Comparison of ENCODE assay signal across 8 cellular contexts in the genomic region with DNA sequence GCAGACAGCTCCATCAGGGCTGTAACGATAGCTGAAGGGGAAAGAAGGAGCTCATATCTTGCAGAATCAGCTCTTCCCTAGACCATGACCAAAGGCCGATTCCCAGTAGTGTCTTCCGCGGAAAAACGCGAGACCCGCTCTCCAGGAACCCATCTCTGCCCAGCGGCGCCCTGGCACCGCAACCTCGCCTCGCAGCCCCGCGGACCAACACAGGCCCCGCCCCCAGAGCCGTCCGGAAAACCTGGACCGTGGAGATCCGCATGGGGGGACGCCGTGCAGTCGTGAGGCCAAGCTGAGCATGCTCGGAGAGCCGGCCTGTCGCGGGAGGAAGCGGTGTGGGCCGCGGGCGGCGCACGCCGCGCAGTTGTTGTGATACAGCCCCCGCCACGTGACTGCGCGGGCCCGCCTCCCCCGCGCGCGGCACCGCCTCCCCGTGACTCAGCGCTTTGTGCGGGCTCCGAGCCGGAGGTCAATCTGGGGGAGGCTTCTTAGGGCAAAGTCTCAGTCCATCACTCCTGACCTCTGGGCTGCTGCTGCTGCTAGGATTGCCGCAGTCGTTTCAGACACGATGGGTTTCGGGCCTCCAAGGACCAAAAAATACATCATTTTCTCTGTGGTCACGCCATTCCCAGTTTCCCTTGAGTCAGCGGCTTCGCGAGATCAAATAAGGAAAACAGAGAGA. TPM values are rescaled to one million over a fixed set of nuclear protein-coding genes. Genes with fewer than 3 reads are reported as not detected.
DNase-seq lines count a peak whose midpoint lies in the region; ATAC-seq and TF ChIP-seq lines count a peak whose summit lies in the region.

No MANE protein-coding gene starts in this region.

- peak overlapping the region; percentile 96 for H2AFZ ChIP-seq in SU-DHL-6 (ENCODE audit: low read depth, low read length, severe bottlenecking)

- H3K9me3 Mint-ChIP-seq in type B pancreatic cell: no peaks in the 10 kb centered on the region

- H3K27ac ChIP-seq in SU-DHL-6 (ENCODE audit: low read depth, low read length): peak overlapping the region; percentile 40
- H3K27ac ChIP-seq in heart left ventricle: peak overlapping the region; percentile 73 to 92 (median 88)

- TF ChIP-seq CTCF in GM12872 (IDR thresholded peaks at IDR 0.05; ENCODE audit: insufficient read depth, low read depth, low read length): 0 out of 3 replicates have a peak, but pooled peaks have one; percentile 6
- TF ChIP-seq CTCF in SU-DHL-6 (IDR thresholded peaks at IDR 0.05; ENCODE audit: insufficient read depth, low read length, poor library complexity, severe bottlenecking): no peak
- TF ChIP-seq CTCF in heart left ventricle (IDR thresholded peaks at IDR 0.05): peak in 1 of 12 donors; percentile 27
- no peak for TF ChIP-seq CTCF in type B pancreatic cell (conservative IDR thresholded peaks at IDR 0.05)

- H3K4me1 ChIP-seq in adipocyte (ENCODE audit: control insufficient read depth, insufficient read depth, low read length): peaks cover 28% of the 10 kb centered on the region
- H3K4me1 ChIP-seq in heart left ventricle: peaks cover 0 to 34% (median 20%) of the 10 kb centered on the region in 12 donors

- ATAC-seq in HG02759 (IDR thresholded peaks at IDR 0.05; ENCODE audit: unreplicated experiment) (peak; percentile 72), heart left ventricle (peak; percentile 94 to 97 (median 96))

- TF ChIP-seq POLR2A in heart left ventricle (IDR thresholded peaks at IDR 0.05): peak in 1 of 2 donors; percentile 72

- H3K4me3 ChIP-seq in SU-DHL-6 (ENCODE audit: insufficient read depth, low read length, poor library complexity, severe bottlenecking) (peak overlapping the region; percentile 59), adipocyte (ENCODE audit: low read length) (peak overlapping the region; percentile 83), heart left ventricle (peak overlapping the region; percentile 34 to 72 (median 60))

- H3K9me3 ChIP-seq in SU-DHL-6 (ENCODE audit: insufficient read depth, low read length): no peaks in the 10 kb centered on the region
- no peaks in the 10 kb centered on the region for H3K9me3 ChIP-seq in adipocyte (ENCODE audit: control insufficient read depth, low read length)
- H3K9me3 ChIP-seq in heart left ventricle: no peaks in the 10 kb centered on the region

- no peaks in the 10 kb centered on the region for H3K36me3 Mint-ChIP-seq in type B pancreatic cell

- H3K4me2 ChIP-seq in SU-DHL-6 (ENCODE audit: low read depth, low read length, poor library complexity, severe bottlenecking): peak overlapping the region; percentile 88

- no peaks in the 10 kb centered on the region for H3K9me2 ChIP-seq in SU-DHL-6 (replicated peaks; ENCODE audit: insufficient read depth, low read length)

- peaks cover 18% of the 10 kb centered on the region for H3F3A ChIP-seq in SU-DHL-6 (ENCODE audit: insufficient read depth)

- peaks cover 4% of the 10 kb centered on the region for H3K27me3 Mint-ChIP-seq in type B pancreatic cell

- H3K36me3 ChIP-seq in SU-DHL-6 (ENCODE audit: low read length) (no peaks in the 10 kb centered on the region), adipocyte (ENCODE audit: control insufficient read depth, insufficient read depth, low read length, severe bottlenecking) (no peaks in the 10 kb centered on the region), heart left ventricle (no peaks in the 10 kb centered on the region)

- peaks cover 8% of the 10 kb centered on the region; the same call in 1 of the 2 replicates for H4K20me1 ChIP-seq in SU-DHL-6 (ENCODE audit: low read depth, low read length)

- peak overlapping the region; percentile 51 for H3K9ac ChIP-seq in SU-DHL-6 (ENCODE audit: low read length)
- H3K9ac ChIP-seq in adipocyte (ENCODE audit: low read length): peak overlapping the region; percentile 81

- peak; percentile 90 to 95 (median 94) for DNase-seq in NCI-H1417 (lab: John Stamatoyannopoulos, UW)
- peak; percentile 99 for DNase-seq in adipocyte (ENCODE audit: low read depth)
- peak; percentile 98 to 99 (median 99) for DNase-seq in heart left ventricle
- peak; percentile 96 for DNase-seq in pons (ENCODE audit: low spot score)
- peak; percentile 94 for DNase-seq in type B pancreatic cell (ENCODE audit: extremely low spot score, unreplicated experiment)

- H3K4me3 Mint-ChIP-seq in type B pancreatic cell: peak overlapping the region; percentile 95

- peak overlapping the region; percentile 95 for H3K27ac Mint-ChIP-seq in type B pancreatic cell

- WGBS in heart left ventricle, 4 donors: 1 to 6% (median 2%) methylated on average over 24 to 57 of the region's 57 CpGs

- intact Hi-C loops in heart left ventricle (cut with DNase I): loop anchor here in 7 of 10 donors (1.0 to 10.0 kb wide), 9 partner anchors 56 to 247 kb away; partner anchors contain the start of genes ELOVL5 (in 1 of the 7), KLHL31 (in 1 of the 7) and LRRC1 (in 1 of the 7)

- H3K4me1 Mint-ChIP-seq in type B pancreatic cell (ENCODE audit: unreplicated experiment): peaks cover 31% of the 10 kb centered on the region

- H3K79me2 ChIP-seq in SU-DHL-6 (ENCODE audit: insufficient read depth, low read length): peaks cover 12% of the 10 kb centered on the region

- H3K27me3 ChIP-seq in SU-DHL-6 (ENCODE audit: low read length): 0 out of 2 replicates have a peak, but pooled peaks cover 2% of the 10 kb centered on the region
- no peaks in the 10 kb centered on the region for H3K27me3 ChIP-seq in adipocyte (replicated peaks; ENCODE audit: control insufficient read depth, insufficient read depth, low read length)
- H3K27me3 ChIP-seq in heart left ventricle: no peaks in the 10 kb centered on the region

RNA-seq across cellular contexts. Expression of gene GCLC, which starts 3.1 kb away (rescaled TPM):
- 10 to 100 TPM; 15.2 to 42.9 (median 32.4) TPM for total RNA-seq in heart left ventricle
- polyA plus RNA-seq in heart left ventricle: 10 to 100 TPM in 1 of 2 donors, 1 to 10 TPM in 1; 8.1 to 12.4 TPM
- total RNA-seq in type B pancreatic cell (ENCODE audit: low replicate concordance): 54.6 and 123 TPM in 2 replicates

Comparison
In these comparisons a context has a peak if more than half of its experiments do, and no peak if none do; other contexts are left out.
1. Peak in every context shown above with its lines: DNase-seq, ATAC-seq, H3K4me3 ChIP-seq and H3K27ac ChIP-seq.